In the genomic region with DNA sequence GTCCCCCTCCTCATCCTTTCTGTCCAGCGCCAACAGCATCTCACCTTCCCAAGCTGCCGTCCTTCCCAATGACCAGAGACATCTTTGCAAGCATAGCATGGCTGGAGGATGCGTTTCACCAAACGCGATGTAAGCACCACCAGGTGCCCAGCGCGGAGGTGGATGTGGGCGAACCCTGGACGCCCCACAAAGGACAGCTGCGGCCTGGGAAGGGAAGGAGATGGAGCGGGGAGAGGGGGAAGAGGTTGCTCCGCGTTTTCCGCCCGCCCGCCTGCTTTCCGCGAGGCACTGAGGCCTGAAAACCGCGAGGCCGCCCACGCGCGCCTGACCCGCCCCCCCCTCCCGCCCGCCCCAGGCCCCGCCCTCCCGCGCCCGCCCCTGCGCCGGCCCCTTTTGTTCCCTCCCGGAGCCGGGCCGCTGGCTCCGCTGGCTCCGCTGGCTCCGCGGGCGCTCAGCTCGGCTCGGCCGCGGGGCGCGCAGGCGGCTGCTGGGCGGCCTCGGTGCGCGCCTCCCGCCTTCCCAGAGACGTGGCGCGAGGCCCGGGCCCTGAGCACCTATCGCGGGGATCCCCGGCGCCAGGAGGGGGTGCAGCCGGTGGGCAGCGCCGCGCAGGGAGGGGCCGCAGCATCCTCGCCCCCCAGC, we compare ENCODE assay signal across 8 cellular contexts. TPM values are rescaled to one million over a fixed set of nuclear protein-coding genes. Genes with fewer than 3 reads are reported as not detected.
DNase-seq lines count a peak whose midpoint lies in the region; ATAC-seq and TF ChIP-seq lines count a peak whose summit lies in the region.

A gene (plus strand): TSS at position 390 of the 642 bp plus-strand sequence. CDS start 28,140 bp downstream, outside the sequence.

- peaks cover 0 to 35% of the 10 kb centered on the region in 2 donors for H3K4me1 ChIP-seq in right atrium auricular region
- H3K4me1 ChIP-seq in psoas muscle = peaks cover 4% of the 10 kb centered on the region
- H3K4me1 ChIP-seq in upper lobe of left lung = peaks cover 17 to 34% (median 20%) of the 10 kb centered on the region in 4 donors

- intact Hi-C loops in psoas muscle (cut with DNase I) = loop anchor here in 1 of 2 donors (2.0 kb wide), 1 partner anchor 18 kb away; no protein-coding TSS in a partner anchor

- ATAC-seq in GM21526 (IDR thresholded peaks at IDR 0.05; ENCODE audit: low FRiP score, unreplicated experiment) (peak; percentile 46), psoas muscle (peak; percentile 87 to 91 (median 90)), upper lobe of left lung (ENCODE audit: low FRiP score in 2 of 2) (peak; percentile 74 to 94)

- DNase-seq in COLO668 (lab: John Stamatoyannopoulos, UW; ENCODE audit: unreplicated experiment) (peak; percentile 93), MV-4-11 (lab: John Stamatoyannopoulos, UW) (peak; percentile 32), T-helper 2 cell (peak; percentile 49 to 82 (median 66)), anterior cingulate cortex (lab: John Stamatoyannopoulos, UW) (peak in 57 of 58 donors; percentile 20 to 88 (median 81)), right atrium auricular region (ENCODE audit: low spot score) (peak; percentile 73), psoas muscle (peak; percentile 85 to 87), upper lobe of left lung (peak; percentile 80 to 96)

- 0 to 2% (median 1%) methylated on average over 21 to 66 of the region's 67 CpGs for WGBS in psoas muscle, 3 donors
- 0 to 1% methylated on average over 1 to 21 of the region's 67 CpGs for WGBS in upper lobe of left lung, 2 donors

- H3K9me3 ChIP-seq in right atrium auricular region (no peaks in the 10 kb centered on the region), psoas muscle (no peaks in the 10 kb centered on the region), upper lobe of left lung (no peaks in the 10 kb centered on the region)

- H3K4me3 ChIP-seq in right atrium auricular region (peak within 1 kb of the TSS; percentile 85 to 95), psoas muscle (peak within 1 kb of the TSS; percentile 70), upper lobe of left lung (peak within 1 kb of the TSS; percentile 72 to 97 (median 90))

- no peak for TF ChIP-seq CTCF in right atrium auricular region (IDR thresholded peaks at IDR 0.05)
- TF ChIP-seq CTCF in psoas muscle (IDR thresholded peaks at IDR 0.05) = no peak
- TF ChIP-seq CTCF in upper lobe of left lung (IDR thresholded peaks at IDR 0.05) = peak in 3 of 6 experiments; percentile 20 to 36 (median 23)

- peak in 2 of 4 donors; percentile 29 to 55 for TF ChIP-seq POLR2A in upper lobe of left lung (IDR thresholded peaks at IDR 0.05)

- no peak for TF ChIP-seq EP300 in upper lobe of left lung (IDR thresholded peaks at IDR 0.05)

- peak within 1 kb of the TSS; percentile 79 to 87 for H3K27ac ChIP-seq in right atrium auricular region
- no peak within 1 kb of the TSS for H3K27ac ChIP-seq in psoas muscle
- peak within 1 kb of the TSS; percentile 75 to 92 (median 78) for H3K27ac ChIP-seq in upper lobe of left lung

- no peaks in the 10 kb centered on the region for H3K36me3 ChIP-seq in right atrium auricular region
- no peaks in the 10 kb centered on the region for H3K36me3 ChIP-seq in psoas muscle (ENCODE audit: insufficient read depth in 1 of 2, low read depth in 1 of 2)
- H3K36me3 ChIP-seq in upper lobe of left lung = no peaks in the 10 kb centered on the region

- H3K27me3 ChIP-seq in right atrium auricular region = no peaks in the 10 kb centered on the region
- H3K27me3 ChIP-seq in psoas muscle (ENCODE audit: insufficient read depth in 3 of 3, low read length in 2 of 3) = peaks cover 0 to 4% (median 2%) of the 10 kb centered on the region in 3 donors
- H3K27me3 ChIP-seq in upper lobe of left lung = peaks cover 0 to 3% (median 0%) of the 10 kb centered on the region in 4 donors

RNA-seq across cellular contexts. Expression of the gene that starts here (rescaled TPM):
- total RNA-seq in right atrium auricular region (10 to 100 TPM in 1 of 2 donors, 1 to 10 TPM in 1; 9.5 to 12.1 TPM), psoas muscle (1 to 10 TPM; 2.2 to 4.3 (median 3.3) TPM), upper lobe of left lung (10 to 100 TPM; 12.1 to 55.5 (median 24.8) TPM)
- 1 to 10 TPM; 1.5 to 1.8 (median 1.6) TPM for polyA plus RNA-seq in psoas muscle

Comparison
In these comparisons a context has a peak if more than half of its experiments do, and no peak if none do; other contexts are left out.
1. DNase-seq: peak in every context shown above with its lines; median percentile 93 in COLO668; 88 in upper lobe of left lung; 86 in psoas muscle; 81 in anterior cingulate cortex; 73 in right atrium auricular region; 66 in T-helper 2 cell; 32 in MV-4-11.